9 cellular contexts compared by ENCODE assay signal in genomic region chr2:102753563-102754159, GRCh38. TPM values are rescaled to one million over a fixed set of nuclear protein-coding genes. Genes with fewer than 3 reads are reported as not detected.
DNase-seq lines count a peak whose midpoint lies in the region; ATAC-seq and TF ChIP-seq lines count a peak whose summit lies in the region.
"Had no signal": no experiment of that assay in that cellular context is flagged by ENCODE, and none has a peak within 500 bp of the region (broad histone marks: within the 10 kb centered on the region; RNA-seq: fewer than 3 reads in every experiment).

No MANE protein-coding gene starts in this region.

- H4K20me1 ChIP-seq in GM23248 (ENCODE audit: insufficient read depth) = 0 out of 2 replicates have a peak, but pooled peaks cover 3% of the 10 kb centered on the region
- H4K20me1 ChIP-seq: BLaER1 had no signal

- CTCF ChIA-PET in activated B cell treated with CpG ODN at 0.5 μM for 24 hours (lab: Charles Lee) = interaction anchor here (0.9 to 2.1 kb wide), 13 partner anchors 9 to 53 kb away, joined by 3 to 26 read pairs (median 4); partner anchors contain the start of gene TMEM182

- DNase-seq in NCI-H1417 (lab: John Stamatoyannopoulos, UW) (peak; percentile 24 to 66 (median 33)), NCI-H1417 treated with DMSO at 0.1 percent for 48 hours (lab: John Stamatoyannopoulos, UW) (no peak), GM23248 (peak; percentile 55), NCI-H2107 (lab: John Stamatoyannopoulos, UW) (peak; percentile 5), activated B cell treated with CpG ODN at 0.5 μM for 24 hours (no peak), globus pallidus (ENCODE audit: low spot score) (peak; percentile 20), retinal pigment epithelial cell (ENCODE audit: low read depth) (no peak)

- H3K27me3 Mint-ChIP-seq in activated B cell treated with CpG ODN at 0.5 μM for 24 hours = no peaks in the 10 kb centered on the region

- no peaks in the 10 kb centered on the region; the same call in 1 of the 2 replicates for H3K27me3 ChIP-seq in GM23248 (replicated peaks; ENCODE audit: insufficient read depth)
- H3K27me3 ChIP-seq: BLaER1 had no signal

- H3K9me2 ChIP-seq in GM23248 (ENCODE audit: insufficient read depth) = no peaks in the 10 kb centered on the region

- 55 to 59% methylated on average over 7 of the region's 7 CpGs for WGBS in GM23248 (ENCODE audit: low coverage in 1 of 2, low lambda C conversion rate in 2 of 2, missing lambda C conversion rate in 2 of 2), 2 experiments

- intact Hi-C loops in activated B cell treated with CpG ODN at 0.5 μM for 24 hours (cut with micrococcal nuclease) = loop anchor here (2.0 kb wide), 1 partner anchor 53 kb away; no protein-coding TSS in a partner anchor

- POLR2A ChIA-PET in activated B cell treated with CpG ODN at 0.5 μM for 24 hours (lab: Charles Lee) = interaction anchor here (1.3 kb wide), 1 partner anchor 17 kb away, joined by 5 read pairs; a partner anchor contains a TSS

- H3K9ac ChIP-seq in GM23248 = no peak overlapping the region
- H3K9ac ChIP-seq: BLaER1 had no signal

- H3K4me2 ChIP-seq in GM23248 (ENCODE audit: unreplicated experiment) = no peak overlapping the region
- H3K4me2 ChIP-seq: BLaER1 had no signal

- TF ChIP-seq CTCF in activated B cell treated with CpG ODN at 0.5 μM for 24 hours (IDR thresholded peaks at IDR 0.05) = peak; percentile 89
- peak; percentile 74 for TF ChIP-seq CTCF in retinal pigment epithelial cell (conservative IDR thresholded peaks at IDR 0.05; ENCODE audit: low read depth, low read length)

- no peak overlapping the region for H3K27ac ChIP-seq in GM23248
- H3K27ac ChIP-seq: BLaER1 had no signal

- H3K9me3 Mint-ChIP-seq in activated B cell treated with CpG ODN at 0.5 μM for 24 hours = no peaks in the 10 kb centered on the region

- no peaks in the 10 kb centered on the region for H3K9me3 ChIP-seq in GM23248 (ENCODE audit: low read depth)

- no peak overlapping the region for H3K4me3 Mint-ChIP-seq in activated B cell treated with CpG ODN at 0.5 μM for 24 hours

- H3K4me1 ChIP-seq in GM23248 (ENCODE audit: insufficient read depth) = no peaks in the 10 kb centered on the region

- in situ Hi-C loops in GM23248 (cut with MboI) = no loop called here

- no peak for ATAC-seq in activated B cell treated with CpG ODN at 0.5 μM for 24 hours (ENCODE audit: low read depth)
- ATAC-seq in GM18909 (IDR thresholded peaks at IDR 0.05; ENCODE audit: poor library complexity, unreplicated experiment) = no peak

- peaks cover 6% of the 10 kb centered on the region for H3K4me1 Mint-ChIP-seq in activated B cell treated with CpG ODN at 0.5 μM for 24 hours

- H2AFZ ChIP-seq in GM23248 = no peak overlapping the region

- H3K27ac Mint-ChIP-seq in activated B cell treated with CpG ODN at 0.5 μM for 24 hours = no peak overlapping the region

- H3F3A ChIP-seq in GM23248 (ENCODE audit: insufficient read depth) = no peaks in the 10 kb centered on the region

- peaks cover 3% of the 10 kb centered on the region for H3K36me3 Mint-ChIP-seq in activated B cell treated with CpG ODN at 0.5 μM for 24 hours (ENCODE audit: low read depth)

- no peaks in the 10 kb centered on the region for H3K79me2 ChIP-seq in GM23248 (ENCODE audit: insufficient read depth)

- H3K36me3 ChIP-seq in GM23248 (ENCODE audit: low read depth) = no peaks in the 10 kb centered on the region
- H3K36me3 ChIP-seq: BLaER1 had no signal

- H3K4me3 ChIP-seq in GM23248 = no peak overlapping the region
- no peak overlapping the region for H3K4me3 ChIP-seq in retinal pigment epithelial cell (ENCODE audit: low read length)
- H3K4me3 ChIP-seq: BLaER1 had no signal

RNA-seq across cellular contexts. Expression of gene TMEM182, which starts 8.2 kb away (rescaled TPM):
- total RNA-seq in GM23248 (2014; rRNA removed; shearing (Covaris generic)) = 1.0 and 3.6 TPM in 2 replicates
- 2.2 and 2.3 TPM in 2 replicates for polyA plus RNA-seq in GM23248 (2016; fragmentation: Nextera tagmentation; extraction: Ambion mirVana)
- 3.1 and 3.9 TPM in 2 replicates for total RNA-seq in activated B cell treated with CpG ODN at 0.5 μM for 24 hours

Comparison
In these comparisons a context has a peak if more than half of its experiments do, and no peak if none do; other contexts are left out.
1. DNase-seq: peak in NCI-H1417 (3 of 3), GM23248 (single experiment), NCI-H2107 (single experiment) and globus pallidus (single experiment); none in NCI-H1417 treated with DMSO at 0.1 percent for 48 hours (single experiment), activated B cell treated with CpG ODN at 0.5 μM for 24 hours (single experiment) and retinal pigment epithelial cell (single experiment).